Comparison of ENCODE assay signal across 8 cellular contexts in the genomic region with DNA sequence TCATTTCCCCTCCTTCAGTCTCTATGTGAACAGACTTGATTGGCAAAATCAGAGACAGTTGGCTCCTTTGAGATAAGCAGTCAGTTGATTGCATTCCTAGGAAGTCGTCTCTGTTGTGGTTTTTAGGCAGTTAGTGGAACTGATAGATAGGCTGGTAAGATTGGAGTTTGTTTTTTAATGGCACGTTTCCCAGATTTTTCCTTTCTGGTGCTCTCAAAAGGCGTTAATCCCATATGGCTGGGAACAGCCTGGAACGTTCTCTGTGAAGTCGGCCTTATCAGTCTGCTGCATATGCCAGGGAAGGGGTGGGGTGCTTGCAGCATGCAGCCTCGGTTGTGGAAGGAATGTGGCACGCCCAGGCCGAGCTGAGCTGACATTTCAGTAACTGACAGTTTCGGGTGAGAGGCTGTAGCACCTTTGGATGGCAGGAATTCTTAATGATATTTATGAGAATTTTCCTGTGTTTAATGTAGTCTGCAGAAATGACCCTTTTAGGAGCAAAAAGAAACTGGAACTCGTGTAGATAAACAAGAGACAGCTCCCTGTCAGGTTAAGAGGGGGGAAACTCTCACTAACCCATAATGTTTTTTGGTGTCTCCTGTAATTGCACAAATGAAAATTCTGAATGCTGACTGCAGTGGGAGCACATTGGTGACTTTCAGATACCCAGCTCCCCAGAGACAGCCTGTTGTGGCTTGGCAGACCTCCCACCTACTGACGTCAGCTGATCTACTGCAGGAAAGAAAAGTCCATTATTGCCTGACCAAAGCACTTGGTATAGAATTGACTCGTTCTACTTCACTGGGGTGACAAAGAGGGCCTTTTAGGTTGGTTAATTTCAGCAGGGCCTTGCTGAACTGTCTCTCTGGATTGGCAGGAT. TPM values are rescaled to one million over a fixed set of nuclear protein-coding genes. Genes with fewer than 3 reads are reported as not detected.
A peak's percentile ranks its signal among the peaks of the same experiment; 100 is the strongest.
DNase-seq lines count a peak whose midpoint lies in the region; ATAC-seq and TF ChIP-seq lines count a peak whose summit lies in the region.

No MANE protein-coding gene starts in this region.

- TF ChIP-seq CTCF in Calu3 (IDR thresholded peaks at IDR 0.05; ENCODE audit: unreplicated experiment), result no peak

- CTCF ChIA-PET in Calu3 (lab: Charles Lee) (interaction anchor here (1.4 kb wide), 1 partner anchor 8 kb away, joined by 3 read pairs; no protein-coding TSS in a partner anchor), HEK293T (lab: Yijun Ruan, JAX) (interaction anchor here (0.6 to 0.7 kb wide), 2 partner anchors 18 to 139 kb away, joined by 3 to 6 read pairs; no protein-coding TSS in a partner anchor)

- DNase-seq in Calu3, result peak; percentile 65
- peak; percentile 82 for DNase-seq in LoVo (ENCODE audit: low spot score)
- peak; percentile 16 for DNase-seq in T-helper 9 cell
- DNase-seq in caudate nucleus (lab: John Stamatoyannopoulos, UW), result peak in 59 of 61 donors; percentile 18 to 92 (median 75)
- DNase-seq in kidney glomerular epithelial cell (lab: John Stamatoyannopoulos, UW), result peak; percentile 77
- peak; percentile 42 to 56 (median 48) for DNase-seq in stimulated activated CD4-positive, alpha-beta T cell treated with anti-CD3 and anti-CD28 coated beads, Interleukin-12 subunit alpha, Interleukin-12 subunit beta, amount 100 ng/mL, for 48 hours (ENCODE audit: low read depth in 2 of 3, low spot score in 1 of 3)
- no peak for DNase-seq in HEK293T (ENCODE audit: extremely low spot score)

- peak overlapping the region; percentile 72 for H3K27ac Mint-ChIP-seq in Calu3 (ENCODE audit: unreplicated experiment)

- peaks cover 8% of the 10 kb centered on the region for H3K36me3 Mint-ChIP-seq in Calu3 (ENCODE audit: insufficient read depth, unreplicated experiment)

- no peaks in the 10 kb centered on the region for H3K27me3 Mint-ChIP-seq in Calu3 (ENCODE audit: unreplicated experiment)

- POLR2A ChIA-PET in HEK293T (lab: Yijun Ruan, JAX), result no interaction called here

- H3K4me3 Mint-ChIP-seq in Calu3 (ENCODE audit: low read depth, unreplicated experiment), result peak overlapping the region; percentile 26

- intact Hi-C loops in Calu3 (cut with micrococcal nuclease; ENCODE audit: unreplicated experiment), result loop anchor here (10.0 kb wide), 1 partner anchor 254 kb away; no protein-coding TSS in a partner anchor

- H3K27ac ChIP-seq in caudate nucleus (ENCODE audit: low read depth, low read length), result peak overlapping the region; percentile 84

- H3K4me1 Mint-ChIP-seq in Calu3 (ENCODE audit: low read depth, unreplicated experiment), result peaks cover 25% of the 10 kb centered on the region

- ATAC-seq in GM21786 (IDR thresholded peaks at IDR 0.05; ENCODE audit: unreplicated experiment), result peak; percentile 80

- no TSS peak for BruUV-seq in Calu3 (replicated peaks; lab: Mats Ljungman, UMichigan)

- H3K9me3 Mint-ChIP-seq in Calu3 (ENCODE audit: low read depth, unreplicated experiment), result no peaks in the 10 kb centered on the region

TF ChIP-seq in HEK293T, 16 proteins besides CTCF, POLR2A, EP300 and RAD21:
- TF ChIP-seq HDGF (IDR thresholded peaks at IDR 0.05; ENCODE audit: borderline replicate concordance) (no peak), SP1 (IDR thresholded peaks at IDR 0.05) (no peak), FOXK2 (IDR thresholded peaks at IDR 0.05) (no peak), FOXM1 (IDR thresholded peaks at IDR 0.05; ENCODE audit: borderline replicate concordance) (no peak), LEF1 (IDR thresholded peaks at IDR 0.05; ENCODE audit: borderline replicate concordance) (no peak), FOXA1 (IDR thresholded peaks at IDR 0.05) (no peak), ZNF384 (IDR thresholded peaks at IDR 0.05) (no peak), L3MBTL2 (conservative IDR thresholded peaks at IDR 0.05) (no peak), CTBP1 (IDR thresholded peaks at IDR 0.05; ENCODE audit: borderline replicate concordance) (no peak), ARNT (IDR thresholded peaks at IDR 0.05) (no peak)
- TF ChIP-seq, protein P1, sequence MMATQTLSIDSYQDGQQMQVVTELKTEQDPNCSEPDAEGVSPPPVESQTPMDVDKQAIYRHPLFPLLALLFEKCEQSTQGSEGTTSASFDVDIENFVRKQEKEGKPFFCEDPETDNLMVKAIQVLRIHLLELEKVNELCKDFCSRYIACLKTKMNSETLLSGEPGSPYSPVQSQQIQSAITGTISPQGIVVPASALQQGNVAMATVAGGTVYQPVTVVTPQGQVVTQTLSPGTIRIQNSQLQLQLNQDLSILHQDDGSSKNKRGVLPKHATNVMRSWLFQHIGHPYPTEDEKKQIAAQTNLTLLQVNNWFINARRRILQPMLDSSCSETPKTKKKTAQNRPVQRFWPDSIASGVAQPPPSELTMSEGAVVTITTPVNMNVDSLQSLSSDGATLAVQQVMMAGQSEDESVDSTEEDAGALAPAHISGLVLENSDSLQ (IDR thresholded peaks at IDR 0.05), result no peak
TF ChIP-seq in HEK293T: peak in this region for 0.

RNA-seq across cellular contexts. Expression of a gene that starts 6.3 kb away (rescaled TPM):
- total RNA-seq in Calu3 (2022), result 332 and 344 TPM in 2 replicates

RNA-seq across cellular contexts. Expression of a gene that starts 54.2 kb away (rescaled TPM):
- 23.9 and 24.8 TPM in 2 replicates for total RNA-seq in Calu3 (2022)
